Comparison of ENCODE assay signal across 17 cellular contexts in genomic region chr17:20127660-20128413, GRCh38.
DNase-seq lines count a peak whose midpoint lies in the region; ATAC-seq, FAIRE-seq and TF ChIP-seq lines count a peak whose summit lies in the region.
"Had no signal": no experiment of that assay in that cellular context is flagged by ENCODE, and none has a peak within 500 bp of the region (broad histone marks: within the 10 kb centered on the region; RNA-seq: fewer than 3 reads in every experiment).

No MANE protein-coding gene starts in this region.

- H3K79me2 ChIP-seq in trophoblast cell (ENCODE audit: control insufficient read depth, insufficient read depth, low read length, poor library complexity): no peaks in the 10 kb centered on the region

- no peak overlapping the region for H4K91ac ChIP-seq in trophoblast cell (ENCODE audit: low read depth, low read length)

- H3K18ac ChIP-seq in trophoblast cell (ENCODE audit: low read length): no peak overlapping the region

- no peak overlapping the region for H3K4me2 ChIP-seq in trophoblast cell (ENCODE audit: low read length)

- peaks cover 2% of the 10 kb centered on the region in 2 experiments for H3K4me1 ChIP-seq in trophoblast cell (ENCODE audit: control insufficient read depth in 1 of 2, insufficient read depth in 2 of 2, low read length in 2 of 2)
- H3K4me1 ChIP-seq: testis had no signal

- H3K4ac ChIP-seq in trophoblast cell (ENCODE audit: low read depth, low read length): no peak overlapping the region

- no peaks in the 10 kb centered on the region for H3K9me3 ChIP-seq in trophoblast cell (ENCODE audit: insufficient read depth, low read depth, low read length)
- H3K9me3 ChIP-seq: testis had no signal

- peak overlapping the region; percentile 69 for H2BK120ac ChIP-seq in trophoblast cell (ENCODE audit: insufficient read depth, low read length, poor library complexity)

- H3K9ac ChIP-seq in trophoblast cell (ENCODE audit: low read length): no peak overlapping the region

- peak overlapping the region; percentile 82 for H2AK5ac ChIP-seq in trophoblast cell (ENCODE audit: low read length)

- ATAC-seq in HG03045 (IDR thresholded peaks at IDR 0.05; ENCODE audit: unreplicated experiment) (no peak), HG03565 (IDR thresholded peaks at IDR 0.05; ENCODE audit: unreplicated experiment) (no peak)
- ATAC-seq: effector memory CD8-positive, alpha-beta T cell had no signal

- CTCF ChIA-PET in BJ (lab: Yijun Ruan, JAX): interaction anchor here (1.0 to 2.4 kb wide), 4 partner anchors 9 to 135 kb away, joined by 4 to 19 read pairs (median 6); no protein-coding TSS in a partner anchor

- H4K8ac ChIP-seq in trophoblast cell (ENCODE audit: low read depth, low read length): no peak overlapping the region

- H2AFZ ChIP-seq in trophoblast cell (ENCODE audit: insufficient read depth, low read length, poor library complexity): no peak overlapping the region

- no CpG with 5 or more reads among the region's 2 CpGs for WGBS in trophoblast cell (ENCODE audit: extremely low coverage, insufficient coverage, insufficient read length)

- H3K79me1 ChIP-seq in trophoblast cell (ENCODE audit: low read length): no peaks in the 10 kb centered on the region

- no peak overlapping the region for H3K4me3 ChIP-seq in BJ (ENCODE audit: low read depth, low read length)
- no peak overlapping the region for H3K4me3 ChIP-seq in trophoblast cell (ENCODE audit: low read depth, low read length)
- H3K4me3 ChIP-seq: heart left ventricle, testis had no signal

- no peak overlapping the region for H2BK5ac ChIP-seq in trophoblast cell (ENCODE audit: low read depth, low read length, poor library complexity)

- H3K27me3 ChIP-seq in BJ (ENCODE audit: control insufficient read depth, insufficient read depth, low read length) (no peaks in the 10 kb centered on the region), trophoblast cell (ENCODE audit: insufficient read depth, low read length) (no peaks in the 10 kb centered on the region)
- H3K27me3 ChIP-seq: brain microvascular endothelial cell, heart left ventricle, testis had no signal

- DNase-seq in BJ (ENCODE audit: low read depth) (peak; percentile 19), M059J (ENCODE audit: low read depth) (peak; percentile 45), epidermal melanocyte (ENCODE audit: insufficient read length, low spot score) (peak; percentile 50), trophoblast cell (peak in 1 of 2 donors; percentile 71), RCC 7860 (ENCODE audit: low spot score) (no peak)
- DNase-seq: activated CD4-positive, alpha-beta memory T cell treated with anti-CD3 and anti-CD28 coated beads, Interleukin-2, amount 10 ng/mL, durations not matched to agents 7 days and 5 days; activated effector memory CD4-positive, alpha-beta T cell treated with Interleukin-2 at 50 U/mL for 16 hours; brain microvascular endothelial cell; CD4-positive, alpha-beta memory T cell; effector memory CD8-positive, alpha-beta T cell; heart left ventricle; SIG-M5; T1000; testis had no signal

- H3K14ac ChIP-seq in trophoblast cell (ENCODE audit: low read length): peak overlapping the region; percentile 87

- POLR2A ChIA-PET in BJ (lab: Charles Lee): no interaction called here

- no peak overlapping the region for H3K23ac ChIP-seq in trophoblast cell (ENCODE audit: low read length)

- H4K12ac ChIP-seq in trophoblast cell (ENCODE audit: low read depth, low read length): no peak overlapping the region

- H3K27ac ChIP-seq in trophoblast cell (ENCODE audit: low read depth, low read length): peak overlapping the region; percentile 9
- H3K27ac ChIP-seq: brain microvascular endothelial cell, heart left ventricle, testis had no signal

- H2BK12ac ChIP-seq in trophoblast cell (ENCODE audit: low read length): peak overlapping the region; percentile 82

- H3K36me3 ChIP-seq in BJ (ENCODE audit: control insufficient read depth, insufficient read depth, low read length) (no peaks in the 10 kb centered on the region), trophoblast cell (ENCODE audit: control insufficient read depth in 1 of 2, insufficient read depth in 2 of 2, low read length in 2 of 2) (no peaks in the 10 kb centered on the region)
- H3K36me3 ChIP-seq: brain microvascular endothelial cell had no signal

- no peak for TF ChIP-seq CTCF in BJ (IDR thresholded peaks at IDR 0.05; ENCODE audit: insufficient read depth, low read depth, low read length)

- no peak for FAIRE-seq in RCC 7860 (lab: Jason Lieb, UNC)
- FAIRE-seq: GM19239 had no signal
